Comparison of ENCODE assay signal across 1 cellular context in the genomic region with DNA sequence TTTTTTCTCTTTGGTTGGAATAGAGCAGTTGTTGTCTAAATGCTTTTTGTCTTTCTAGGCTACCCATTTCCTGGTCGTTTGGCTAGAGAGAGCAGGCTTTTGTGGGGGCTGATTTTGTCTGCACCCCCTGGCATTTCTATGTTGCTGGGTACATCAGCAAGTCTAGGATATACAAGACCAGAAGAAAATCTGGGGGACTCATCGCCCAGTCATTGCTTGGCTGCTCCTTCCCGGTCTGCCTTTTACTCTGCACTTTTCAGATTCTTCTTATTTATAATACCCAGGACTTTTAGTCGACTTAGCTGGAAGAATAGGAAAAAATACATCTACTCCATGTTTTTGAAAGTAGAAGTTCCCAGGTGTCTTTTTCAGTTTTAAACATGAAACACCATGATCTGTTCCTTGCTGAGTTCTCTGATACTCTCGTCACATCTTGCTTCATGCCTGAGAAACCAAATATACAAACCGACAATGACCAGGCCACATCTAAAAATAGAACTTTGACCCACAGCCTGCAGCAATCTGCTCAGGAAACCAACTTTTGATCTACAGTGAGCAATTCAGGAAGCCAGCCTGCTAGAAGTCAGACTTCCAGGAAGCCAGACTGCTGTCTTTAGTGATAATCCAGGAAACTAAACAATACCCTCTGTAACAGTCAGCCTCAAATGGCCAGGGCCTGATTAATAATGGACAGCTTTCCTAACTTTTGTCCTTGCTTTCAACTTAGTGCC.
TF ChIP-seq lines count a peak whose summit lies in the region.

No MANE protein-coding gene starts in this region.

TF ChIP-seq in HepG2, 621 proteins besides CTCF, POLR2A, EP300 and RAD21 (continued from another document and continues in another):
- TF ChIP-seq, protein P1, sequence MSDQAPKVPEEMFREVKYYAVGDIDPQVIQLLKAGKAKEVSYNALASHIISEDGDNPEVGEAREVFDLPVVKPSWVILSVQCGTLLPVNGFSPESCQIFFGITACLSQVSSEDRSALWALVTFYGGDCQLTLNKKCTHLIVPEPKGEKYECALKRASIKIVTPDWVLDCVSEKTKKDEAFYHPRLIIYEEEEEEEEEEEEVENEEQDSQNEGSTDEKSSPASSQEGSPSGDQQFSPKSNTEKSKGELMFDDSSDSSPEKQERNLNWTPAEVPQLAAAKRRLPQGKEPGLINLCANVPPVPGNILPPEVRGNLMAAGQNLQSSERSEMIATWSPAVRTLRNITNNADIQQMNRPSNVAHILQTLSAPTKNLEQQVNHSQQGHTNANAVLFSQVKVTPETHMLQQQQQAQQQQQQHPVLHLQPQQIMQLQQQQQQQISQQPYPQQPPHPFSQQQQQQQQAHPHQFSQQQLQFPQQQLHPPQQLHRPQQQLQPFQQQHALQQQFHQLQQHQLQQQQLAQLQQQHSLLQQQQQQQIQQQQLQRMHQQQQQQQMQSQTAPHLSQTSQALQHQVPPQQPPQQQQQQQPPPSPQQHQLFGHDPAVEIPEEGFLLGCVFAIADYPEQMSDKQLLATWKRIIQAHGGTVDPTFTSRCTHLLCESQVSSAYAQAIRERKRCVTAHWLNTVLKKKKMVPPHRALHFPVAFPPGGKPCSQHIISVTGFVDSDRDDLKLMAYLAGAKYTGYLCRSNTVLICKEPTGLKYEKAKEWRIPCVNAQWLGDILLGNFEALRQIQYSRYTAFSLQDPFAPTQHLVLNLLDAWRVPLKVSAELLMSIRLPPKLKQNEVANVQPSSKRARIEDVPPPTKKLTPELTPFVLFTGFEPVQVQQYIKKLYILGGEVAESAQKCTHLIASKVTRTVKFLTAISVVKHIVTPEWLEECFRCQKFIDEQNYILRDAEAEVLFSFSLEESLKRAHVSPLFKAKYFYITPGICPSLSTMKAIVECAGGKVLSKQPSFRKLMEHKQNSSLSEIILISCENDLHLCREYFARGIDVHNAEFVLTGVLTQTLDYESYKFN (CRISPR knock-in tag; conservative IDR thresholded peaks at IDR 0.05) = peak; percentile 66
- TF ChIP-seq ASH2L (IDR thresholded peaks at IDR 0.05; ENCODE audit: insufficient read length, low read depth, low read length) (peak; percentile 41), ETV6 (CRISPR knock-in tag; conservative IDR thresholded peaks at IDR 0.05) (peak; percentile 98), NR2C2 (CRISPR knock-in tag; IDR thresholded peaks at IDR 0.05; ENCODE audit: borderline replicate concordance) (peak; percentile 37; the same call in 1 of the 2 replicates), FOXA3 (CRISPR knock-in tag; IDR thresholded peaks at IDR 0.05) (peak; percentile 34; the same call in 1 of the 2 replicates), HNF4A (CRISPR knock-in tag; IDR thresholded peaks at IDR 0.05) (peak; percentile 80), FOXK1 (CRISPR knock-in tag; IDR thresholded peaks at IDR 0.05; ENCODE audit: borderline replicate concordance, low read depth) (no peak; the same call in 1 of the 2 replicates), ZFY (CRISPR knock-in tag; IDR thresholded peaks at IDR 0.05) (no peak), ZFP36 (IDR thresholded peaks at IDR 0.05; ENCODE audit: borderline replicate concordance, low read depth, low read length, partially characterized antibody) (no peak), ELF4 (CRISPR knock-in tag; IDR thresholded peaks at IDR 0.05; ENCODE audit: borderline replicate concordance) (no peak), MED1 (CRISPR knock-in tag; IDR thresholded peaks at IDR 0.05) (peak; percentile 48; the same call in 1 of the 2 replicates), ZNF205 (CRISPR knock-in tag; IDR thresholded peaks at IDR 0.05) (no peak), ETV5 (CRISPR knock-in tag; IDR thresholded peaks at IDR 0.05; ENCODE audit: borderline replicate concordance) (peak; percentile 67; the same call in 1 of the 2 replicates), ZNF496 (CRISPR knock-in tag; IDR thresholded peaks at IDR 0.05; ENCODE audit: insufficient replicate concordance) (no peak), ZNF484 (CRISPR knock-in tag; IDR thresholded peaks at IDR 0.05; ENCODE audit: borderline replicate concordance, low read depth) (no peak), ZNF460 (CRISPR knock-in tag; IDR thresholded peaks at IDR 0.05; ENCODE audit: borderline replicate concordance) (no peak), NFE2L2 (IDR thresholded peaks at IDR 0.05; ENCODE audit: low read length) (no peak)
- TF ChIP-seq, protein P2, sequence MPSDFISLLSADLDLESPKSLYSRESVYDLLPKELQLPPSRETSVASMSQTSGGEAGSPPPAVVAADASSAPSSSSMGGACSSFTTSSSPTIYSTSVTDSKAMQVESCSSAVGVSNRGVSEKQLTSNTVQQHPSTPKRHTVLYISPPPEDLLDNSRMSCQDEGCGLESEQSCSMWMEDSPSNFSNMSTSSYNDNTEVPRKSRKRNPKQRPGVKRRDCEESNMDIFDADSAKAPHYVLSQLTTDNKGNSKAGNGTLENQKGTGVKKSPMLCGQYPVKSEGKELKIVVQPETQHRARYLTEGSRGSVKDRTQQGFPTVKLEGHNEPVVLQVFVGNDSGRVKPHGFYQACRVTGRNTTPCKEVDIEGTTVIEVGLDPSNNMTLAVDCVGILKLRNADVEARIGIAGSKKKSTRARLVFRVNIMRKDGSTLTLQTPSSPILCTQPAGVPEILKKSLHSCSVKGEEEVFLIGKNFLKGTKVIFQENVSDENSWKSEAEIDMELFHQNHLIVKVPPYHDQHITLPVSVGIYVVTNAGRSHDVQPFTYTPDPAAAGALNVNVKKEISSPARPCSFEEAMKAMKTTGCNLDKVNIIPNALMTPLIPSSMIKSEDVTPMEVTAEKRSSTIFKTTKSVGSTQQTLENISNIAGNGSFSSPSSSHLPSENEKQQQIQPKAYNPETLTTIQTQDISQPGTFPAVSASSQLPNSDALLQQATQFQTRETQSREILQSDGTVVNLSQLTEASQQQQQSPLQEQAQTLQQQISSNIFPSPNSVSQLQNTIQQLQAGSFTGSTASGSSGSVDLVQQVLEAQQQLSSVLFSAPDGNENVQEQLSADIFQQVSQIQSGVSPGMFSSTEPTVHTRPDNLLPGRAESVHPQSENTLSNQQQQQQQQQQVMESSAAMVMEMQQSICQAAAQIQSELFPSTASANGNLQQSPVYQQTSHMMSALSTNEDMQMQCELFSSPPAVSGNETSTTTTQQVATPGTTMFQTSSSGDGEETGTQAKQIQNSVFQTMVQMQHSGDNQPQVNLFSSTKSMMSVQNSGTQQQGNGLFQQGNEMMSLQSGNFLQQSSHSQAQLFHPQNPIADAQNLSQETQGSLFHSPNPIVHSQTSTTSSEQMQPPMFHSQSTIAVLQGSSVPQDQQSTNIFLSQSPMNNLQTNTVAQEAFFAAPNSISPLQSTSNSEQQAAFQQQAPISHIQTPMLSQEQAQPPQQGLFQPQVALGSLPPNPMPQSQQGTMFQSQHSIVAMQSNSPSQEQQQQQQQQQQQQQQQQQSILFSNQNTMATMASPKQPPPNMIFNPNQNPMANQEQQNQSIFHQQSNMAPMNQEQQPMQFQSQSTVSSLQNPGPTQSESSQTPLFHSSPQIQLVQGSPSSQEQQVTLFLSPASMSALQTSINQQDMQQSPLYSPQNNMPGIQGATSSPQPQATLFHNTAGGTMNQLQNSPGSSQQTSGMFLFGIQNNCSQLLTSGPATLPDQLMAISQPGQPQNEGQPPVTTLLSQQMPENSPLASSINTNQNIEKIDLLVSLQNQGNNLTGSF (CRISPR knock-in tag; IDR thresholded peaks at IDR 0.05) = no peak
- TF ChIP-seq, protein P3, sequence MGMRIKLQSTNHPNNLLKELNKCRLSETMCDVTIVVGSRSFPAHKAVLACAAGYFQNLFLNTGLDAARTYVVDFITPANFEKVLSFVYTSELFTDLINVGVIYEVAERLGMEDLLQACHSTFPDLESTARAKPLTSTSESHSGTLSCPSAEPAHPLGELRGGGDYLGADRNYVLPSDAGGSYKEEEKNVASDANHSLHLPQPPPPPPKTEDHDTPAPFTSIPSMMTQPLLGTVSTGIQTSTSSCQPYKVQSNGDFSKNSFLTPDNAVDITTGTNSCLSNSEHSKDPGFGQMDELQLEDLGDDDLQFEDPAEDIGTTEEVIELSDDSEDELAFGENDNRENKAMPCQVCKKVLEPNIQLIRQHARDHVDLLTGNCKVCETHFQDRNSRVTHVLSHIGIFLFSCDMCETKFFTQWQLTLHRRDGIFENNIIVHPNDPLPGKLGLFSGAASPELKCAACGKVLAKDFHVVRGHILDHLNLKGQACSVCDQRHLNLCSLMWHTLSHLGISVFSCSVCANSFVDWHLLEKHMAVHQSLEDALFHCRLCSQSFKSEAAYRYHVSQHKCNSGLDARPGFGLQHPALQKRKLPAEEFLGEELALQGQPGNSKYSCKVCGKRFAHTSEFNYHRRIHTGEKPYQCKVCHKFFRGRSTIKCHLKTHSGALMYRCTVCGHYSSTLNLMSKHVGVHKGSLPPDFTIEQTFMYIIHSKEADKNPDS (CRISPR knock-in tag; IDR thresholded peaks at IDR 0.05) = no peak
- TF ChIP-seq, protein P4, sequence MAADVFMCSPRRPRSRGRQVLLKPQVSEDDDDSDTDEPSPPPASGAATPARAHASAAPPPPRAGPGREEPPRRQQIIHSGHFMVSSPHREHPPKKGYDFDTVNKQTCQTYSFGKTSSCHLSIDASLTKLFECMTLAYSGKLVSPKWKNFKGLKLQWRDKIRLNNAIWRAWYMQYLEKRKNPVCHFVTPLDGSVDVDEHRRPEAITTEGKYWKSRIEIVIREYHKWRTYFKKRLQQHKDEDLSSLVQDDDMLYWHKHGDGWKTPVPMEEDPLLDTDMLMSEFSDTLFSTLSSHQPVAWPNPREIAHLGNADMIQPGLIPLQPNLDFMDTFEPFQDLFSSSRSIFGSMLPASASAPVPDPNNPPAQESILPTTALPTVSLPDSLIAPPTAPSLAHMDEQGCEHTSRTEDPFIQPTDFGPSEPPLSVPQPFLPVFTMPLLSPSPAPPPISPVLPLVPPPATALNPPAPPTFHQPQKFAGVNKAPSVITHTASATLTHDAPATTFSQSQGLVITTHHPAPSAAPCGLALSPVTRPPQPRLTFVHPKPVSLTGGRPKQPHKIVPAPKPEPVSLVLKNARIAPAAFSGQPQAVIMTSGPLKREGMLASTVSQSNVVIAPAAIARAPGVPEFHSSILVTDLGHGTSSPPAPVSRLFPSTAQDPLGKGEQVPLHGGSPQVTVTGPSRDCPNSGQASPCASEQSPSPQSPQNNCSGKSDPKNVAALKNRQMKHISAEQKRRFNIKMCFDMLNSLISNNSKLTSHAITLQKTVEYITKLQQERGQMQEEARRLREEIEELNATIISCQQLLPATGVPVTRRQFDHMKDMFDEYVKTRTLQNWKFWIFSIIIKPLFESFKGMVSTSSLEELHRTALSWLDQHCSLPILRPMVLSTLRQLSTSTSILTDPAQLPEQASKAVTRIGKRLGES (CRISPR knock-in tag; IDR thresholded peaks at IDR 0.05; ENCODE audit: borderline replicate concordance) = no peak
- TF ChIP-seq, protein P5, sequence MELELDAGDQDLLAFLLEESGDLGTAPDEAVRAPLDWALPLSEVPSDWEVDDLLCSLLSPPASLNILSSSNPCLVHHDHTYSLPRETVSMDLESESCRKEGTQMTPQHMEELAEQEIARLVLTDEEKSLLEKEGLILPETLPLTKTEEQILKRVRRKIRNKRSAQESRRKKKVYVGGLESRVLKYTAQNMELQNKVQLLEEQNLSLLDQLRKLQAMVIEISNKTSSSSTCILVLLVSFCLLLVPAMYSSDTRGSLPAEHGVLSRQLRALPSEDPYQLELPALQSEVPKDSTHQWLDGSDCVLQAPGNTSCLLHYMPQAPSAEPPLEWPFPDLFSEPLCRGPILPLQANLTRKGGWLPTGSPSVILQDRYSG (CRISPR knock-in tag; IDR thresholded peaks at IDR 0.05) = no peak
- TF ChIP-seq, protein P6, sequence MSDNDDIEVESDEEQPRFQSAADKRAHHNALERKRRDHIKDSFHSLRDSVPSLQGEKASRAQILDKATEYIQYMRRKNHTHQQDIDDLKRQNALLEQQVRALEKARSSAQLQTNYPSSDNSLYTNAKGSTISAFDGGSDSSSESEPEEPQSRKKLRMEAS (IDR thresholded peaks at IDR 0.05) = no peak
- TF ChIP-seq, protein P7, sequence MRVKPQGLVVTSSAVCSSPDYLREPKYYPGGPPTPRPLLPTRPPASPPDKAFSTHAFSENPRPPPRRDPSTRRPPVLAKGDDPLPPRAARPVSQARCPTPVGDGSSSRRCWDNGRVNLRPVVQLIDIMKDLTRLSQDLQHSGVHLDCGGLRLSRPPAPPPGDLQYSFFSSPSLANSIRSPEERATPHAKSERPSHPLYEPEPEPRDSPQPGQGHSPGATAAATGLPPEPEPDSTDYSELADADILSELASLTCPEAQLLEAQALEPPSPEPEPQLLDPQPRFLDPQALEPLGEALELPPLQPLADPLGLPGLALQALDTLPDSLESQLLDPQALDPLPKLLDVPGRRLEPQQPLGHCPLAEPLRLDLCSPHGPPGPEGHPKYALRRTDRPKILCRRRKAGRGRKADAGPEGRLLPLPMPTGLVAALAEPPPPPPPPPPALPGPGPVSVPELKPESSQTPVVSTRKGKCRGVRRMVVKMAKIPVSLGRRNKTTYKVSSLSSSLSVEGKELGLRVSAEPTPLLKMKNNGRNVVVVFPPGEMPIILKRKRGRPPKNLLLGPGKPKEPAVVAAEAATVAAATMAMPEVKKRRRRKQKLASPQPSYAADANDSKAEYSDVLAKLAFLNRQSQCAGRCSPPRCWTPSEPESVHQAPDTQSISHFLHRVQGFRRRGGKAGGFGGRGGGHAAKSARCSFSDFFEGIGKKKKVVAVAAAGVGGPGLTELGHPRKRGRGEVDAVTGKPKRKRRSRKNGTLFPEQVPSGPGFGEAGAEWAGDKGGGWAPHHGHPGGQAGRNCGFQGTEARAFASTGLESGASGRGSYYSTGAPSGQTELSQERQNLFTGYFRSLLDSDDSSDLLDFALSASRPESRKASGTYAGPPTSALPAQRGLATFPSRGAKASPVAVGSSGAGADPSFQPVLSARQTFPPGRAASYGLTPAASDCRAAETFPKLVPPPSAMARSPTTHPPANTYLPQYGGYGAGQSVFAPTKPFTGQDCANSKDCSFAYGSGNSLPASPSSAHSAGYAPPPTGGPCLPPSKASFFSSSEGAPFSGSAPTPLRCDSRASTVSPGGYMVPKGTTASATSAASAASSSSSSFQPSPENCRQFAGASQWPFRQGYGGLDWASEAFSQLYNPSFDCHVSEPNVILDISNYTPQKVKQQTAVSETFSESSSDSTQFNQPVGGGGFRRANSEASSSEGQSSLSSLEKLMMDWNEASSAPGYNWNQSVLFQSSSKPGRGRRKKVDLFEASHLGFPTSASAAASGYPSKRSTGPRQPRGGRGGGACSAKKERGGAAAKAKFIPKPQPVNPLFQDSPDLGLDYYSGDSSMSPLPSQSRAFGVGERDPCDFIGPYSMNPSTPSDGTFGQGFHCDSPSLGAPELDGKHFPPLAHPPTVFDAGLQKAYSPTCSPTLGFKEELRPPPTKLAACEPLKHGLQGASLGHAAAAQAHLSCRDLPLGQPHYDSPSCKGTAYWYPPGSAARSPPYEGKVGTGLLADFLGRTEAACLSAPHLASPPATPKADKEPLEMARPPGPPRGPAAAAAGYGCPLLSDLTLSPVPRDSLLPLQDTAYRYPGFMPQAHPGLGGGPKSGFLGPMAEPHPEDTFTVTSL (CRISPR knock-in tag; IDR thresholded peaks at IDR 0.05; ENCODE audit: borderline replicate concordance) = peak; percentile 45; the same call in 1 of the 2 replicates
- TF ChIP-seq, protein P8, sequence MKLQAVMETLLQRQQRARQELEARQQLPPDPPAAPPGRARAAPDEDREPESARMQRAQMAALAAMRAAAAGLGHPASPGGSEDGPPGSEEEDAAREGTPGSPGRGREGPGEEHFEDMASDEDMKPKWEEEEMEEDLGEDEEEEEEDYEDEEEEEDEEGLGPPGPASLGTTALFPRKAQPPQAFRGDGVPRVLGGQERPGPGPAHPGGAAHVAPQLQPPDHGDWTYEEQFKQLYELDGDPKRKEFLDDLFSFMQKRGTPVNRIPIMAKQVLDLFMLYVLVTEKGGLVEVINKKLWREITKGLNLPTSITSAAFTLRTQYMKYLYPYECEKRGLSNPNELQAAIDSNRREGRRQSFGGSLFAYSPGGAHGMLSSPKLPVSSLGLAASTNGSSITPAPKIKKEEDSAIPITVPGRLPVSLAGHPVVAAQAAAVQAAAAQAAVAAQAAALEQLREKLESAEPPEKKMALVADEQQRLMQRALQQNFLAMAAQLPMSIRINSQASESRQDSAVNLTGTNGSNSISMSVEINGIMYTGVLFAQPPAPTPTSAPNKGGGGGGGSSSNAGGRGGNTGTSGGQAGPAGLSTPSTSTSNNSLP (IDR thresholded peaks at IDR 0.05; ENCODE audit: low read depth, low read length) = 0 out of 2 replicates have a peak, but pooled peaks have one; percentile 31
- TF ChIP-seq, protein P9, sequence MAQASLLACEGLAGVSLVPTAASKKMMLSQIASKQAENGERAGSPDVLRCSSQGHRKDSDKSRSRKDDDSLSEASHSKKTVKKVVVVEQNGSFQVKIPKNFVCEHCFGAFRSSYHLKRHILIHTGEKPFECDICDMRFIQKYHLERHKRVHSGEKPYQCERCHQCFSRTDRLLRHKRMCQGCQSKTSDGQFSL (CRISPR knock-in tag; IDR thresholded peaks at IDR 0.05) = no peak
